Comparison of ENCODE assay signal across 12 cellular contexts in the genomic region with DNA sequence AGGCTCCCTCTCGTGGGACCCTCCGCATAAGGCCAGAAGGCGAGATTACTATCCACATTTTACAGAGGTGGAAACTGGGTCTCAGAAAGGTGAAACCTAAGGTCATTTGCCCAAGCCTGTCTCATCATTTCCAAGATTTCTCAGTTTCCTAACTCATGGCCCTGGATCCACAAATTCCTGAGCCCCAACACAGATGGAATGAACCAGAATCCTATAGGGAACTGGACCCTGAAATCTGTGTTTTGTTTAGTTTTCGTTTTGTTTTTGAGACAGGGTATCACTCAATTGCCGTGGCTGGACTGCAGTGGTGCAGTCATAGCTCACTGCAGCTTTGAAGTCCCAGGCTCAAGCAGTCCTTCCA. TPM values are rescaled to one million over a fixed set of nuclear protein-coding genes. Genes with fewer than 3 reads are reported as not detected.
A peak's percentile ranks its signal among the peaks of the same experiment; 100 is the strongest.
DNase-seq lines count a peak whose midpoint lies in the region; ATAC-seq, FAIRE-seq and TF ChIP-seq lines count a peak whose summit lies in the region.
"Had no signal": no experiment of that assay in that cellular context is flagged by ENCODE, and none has a peak within 500 bp of the region (broad histone marks: within the 10 kb centered on the region; RNA-seq: fewer than 3 reads in every experiment).

No MANE protein-coding gene starts in this region.

- TF ChIP-seq CTCF in HepG2 (CRISPR knock-in tag; IDR thresholded peaks at IDR 0.05) (no peak), right lobe of liver (IDR thresholded peaks at IDR 0.05) (no peak), mammary epithelial cell (conservative IDR thresholded peaks at IDR 0.05 in 1 of 2, IDR thresholded peaks at IDR 0.05 in 1 of 2; ENCODE audit: extremely low read depth in 1 of 2, insufficient read depth in 1 of 2, low read depth in 1 of 2, low read length in 2 of 2) (no peak), neural cell (IDR thresholded peaks at IDR 0.05; ENCODE audit: poor library complexity, severe bottlenecking) (no peak), BE2C (IDR thresholded peaks at IDR 0.05; ENCODE audit: low read depth, low read length) (no peak)

- H3F3A ChIP-seq in neural cell (ENCODE audit: insufficient read depth, low read length, poor library complexity, severe bottlenecking) = no peaks in the 10 kb centered on the region

- H3K9ac ChIP-seq in HepG2 (ENCODE audit: insufficient read depth, low read depth, low read length) = no peak overlapping the region
- no peak overlapping the region for H3K9ac ChIP-seq in mammary epithelial cell (ENCODE audit: insufficient read depth, low read length)
- no peak overlapping the region for H3K9ac ChIP-seq in neural cell (ENCODE audit: low read length)

- H3K79me2 ChIP-seq in HepG2 (ENCODE audit: insufficient read depth, low read length) (no peaks in the 10 kb centered on the region), mammary epithelial cell (ENCODE audit: insufficient read depth, low read length) (no peaks in the 10 kb centered on the region), neural cell (replicated peaks; ENCODE audit: insufficient read depth, low read length) (no peaks in the 10 kb centered on the region)

- H3K36me3 ChIP-seq in HepG2 (replicated peaks in 1 of 2; ENCODE audit: control insufficient read depth in 1 of 2, insufficient read depth in 2 of 2, low read length in 2 of 2) (no peaks in the 10 kb centered on the region), right lobe of liver (no peaks in the 10 kb centered on the region), mammary epithelial cell (ENCODE audit: insufficient read depth, low read length) (no peaks in the 10 kb centered on the region), neural cell (ENCODE audit: insufficient read depth, low read length) (no peaks in the 10 kb centered on the region), BE2C (no peaks in the 10 kb centered on the region)

- H3K4me3 ChIP-seq in HepG2 (replicated peaks in 1 of 3; ENCODE audit: insufficient read depth in 1 of 3, low read depth in 2 of 3, low read length in 3 of 3) (peak overlapping the region in 1 of 3 experiments; percentile 31; a peak in 2 of 6 replicates), right lobe of liver (peak overlapping the region in 1 of 3 donors; percentile 60), mammary epithelial cell (replicated peaks in 1 of 3; ENCODE audit: insufficient read depth in 1 of 3, low read depth in 2 of 3, low read length in 3 of 3) (no peak overlapping the region), neural cell (ENCODE audit: low read length) (peak overlapping the region; percentile 60), BE2C (ENCODE audit: low read depth, low read length) (no peak overlapping the region)

- ATAC-seq in HepG2 (no peak), right lobe of liver (no peak)

- H3K27ac ChIP-seq in HepG2 (ENCODE audit: extremely low read length, insufficient read depth, low read length) (no peak overlapping the region), right lobe of liver (no peak overlapping the region), mammary epithelial cell (ENCODE audit: insufficient read depth, low read depth, low read length) (no peak overlapping the region), neural cell (ENCODE audit: low read length) (no peak overlapping the region)
- H3K27ac ChIP-seq: KMS-11 had no signal

- no TSS peak for BruUV-seq in HepG2 (replicated peaks; lab: Mats Ljungman, UMichigan)
- no TSS peak for BruUV-seq in mammary epithelial cell (replicated peaks; lab: Mats Ljungman, UMichigan)

- TF ChIP-seq EP300 in HepG2 (IDR thresholded peaks at IDR 0.05; ENCODE audit: low read depth in 2 of 2, low read length in 2 of 2) (no peak), HepG2 (CRISPR knock-in tag; IDR thresholded peaks at IDR 0.05; ENCODE audit: borderline replicate concordance) (no peak), neural cell (conservative IDR thresholded peaks at IDR 0.05; ENCODE audit: poor library complexity, severe bottlenecking) (no peak)

- intact Hi-C loops in HepG2 (cut with micrococcal nuclease; ENCODE audit: unreplicated experiment) (loop anchor here (5.0 kb wide), 1 partner anchor 604 kb away; no protein-coding TSS in a partner anchor), right lobe of liver (cut with DNase I) (no loop called here), mammary epithelial cell (cut with micrococcal nuclease) (no loop called here)

- H4K20me1 ChIP-seq in HepG2 (ENCODE audit: insufficient read depth, low read length) (no peaks in the 10 kb centered on the region), mammary epithelial cell (ENCODE audit: insufficient read depth, low read length) (no peaks in the 10 kb centered on the region), neural cell (ENCODE audit: insufficient read depth) (no peaks in the 10 kb centered on the region)

- TF ChIP-seq RAD21 in HepG2 (CRISPR knock-in tag; IDR thresholded peaks at IDR 0.05) (no peak), neural cell (conservative IDR thresholded peaks at IDR 0.05) (no peak)

- no peaks in the 10 kb centered on the region for H3K9me2 ChIP-seq in neural cell (ENCODE audit: insufficient read depth, low read length)

- TF ChIP-seq POLR2A in HepG2 (IDR thresholded peaks at IDR 0.05; ENCODE audit: insufficient read depth in 1 of 2, low read depth in 2 of 2, low read length in 2 of 2) = no peak
- TF ChIP-seq POLR2A in right lobe of liver (IDR thresholded peaks at IDR 0.05) = no peak

- no peak overlapping the region for H2AFZ ChIP-seq in HepG2 (ENCODE audit: low read length)
- no peak overlapping the region for H2AFZ ChIP-seq in mammary epithelial cell (ENCODE audit: low read depth, low read length)
- no peak overlapping the region for H2AFZ ChIP-seq in neural cell (ENCODE audit: low read depth, low read length)

- H3K4me1 ChIP-seq in HepG2 (ENCODE audit: insufficient read depth, low read length) = peaks cover 36% of the 10 kb centered on the region
- H3K4me1 ChIP-seq in right lobe of liver = peaks cover 0 to 3% (median 0%) of the 10 kb centered on the region in 4 donors
- no peaks in the 10 kb centered on the region for H3K4me1 ChIP-seq in mammary epithelial cell (ENCODE audit: insufficient read depth, low read length)
- H3K4me1 ChIP-seq in BE2C = no peaks in the 10 kb centered on the region

- H3K27me3 ChIP-seq in HepG2 (ENCODE audit: control insufficient read depth in 1 of 2, insufficient read depth in 2 of 2, low read length in 2 of 2) (no peaks in the 10 kb centered on the region; a peak in 1 of 5 replicates), right lobe of liver (no peaks in the 10 kb centered on the region), mammary epithelial cell (ENCODE audit: insufficient read depth, low read length) (peaks cover 13% of the 10 kb centered on the region), neural cell (ENCODE audit: insufficient read depth, low read depth, low read length) (peaks cover 12% of the 10 kb centered on the region), BE2C (peaks cover 9% of the 10 kb centered on the region)

- CTCF ChIA-PET in HepG2 (lab: Yijun Ruan, JAX; ENCODE audit: low intra/inter-chr PET ratio, low total read pairs) = no interaction called here
- CTCF ChIA-PET in mammary epithelial cell (lab: Charles Lee; ENCODE audit: low non-redundant PET) = no interaction called here

- in situ Hi-C loops in HepG2 (cut with HindIII; ENCODE audit: extremely low pct_ligation_motif_present, low pct_unique_long_range_greater_than_20kb) (no loop called here), mammary epithelial cell (cut with MboI; ENCODE audit: low sequenced_read_pairs in 2 of 2) (no loop called here)

- POLR2A ChIA-PET in HepG2 (lab: Yijun Ruan, JAX) = interaction anchor here (1.7 to 3.6 kb wide), 2 partner anchors 17 to 20 kb away, joined by 7 to 28 read pairs; no protein-coding TSS in a partner anchor

- H3K9me3 ChIP-seq in HepG2 (ENCODE audit: low read length) (no peaks in the 10 kb centered on the region), right lobe of liver (no peaks in the 10 kb centered on the region), mammary epithelial cell (replicated peaks; ENCODE audit: insufficient read depth, low read length) (no peaks in the 10 kb centered on the region), neural cell (ENCODE audit: low read length) (no peaks in the 10 kb centered on the region), BE2C (no peaks in the 10 kb centered on the region)

- WGBS in HepG2 (ENCODE audit: low lambda C conversion rate) = 69% methylated on average over 5 of the region's 5 CpGs
- WGBS in right lobe of liver (ENCODE audit: insufficient coverage, low coverage, low lambda C conversion rate, missing lambda C conversion rate) = 100% methylated on average over 1 of the region's 5 CpGs
- WGBS in mammary epithelial cell (ENCODE audit: low coverage, missing lambda C conversion rate) = 89% methylated on average over 5 of the region's 5 CpGs

- DNase-seq in HepG2 (ENCODE audit: low spot score) (no peak), right lobe of liver (no peak), mammary epithelial cell (no peak), NCI-H2227 (lab: John Stamatoyannopoulos, UW; ENCODE audit: unreplicated experiment) (no peak), BE2C (no peak), SHP77 (lab: John Stamatoyannopoulos, UW) (no peak), AG08395 (ENCODE audit: low spot score) (no peak)
- DNase-seq: NCI-H774 had no signal

- dilution Hi-C loops in mammary epithelial cell (cut with HindIII; ENCODE audit: low sequenced_read_pairs) = no loop called here

- H3K4me2 ChIP-seq in HepG2 (ENCODE audit: low read depth, low read length) (peak overlapping the region; percentile 63), mammary epithelial cell (ENCODE audit: insufficient read depth, low read depth, low read length) (peak overlapping the region; percentile 41), neural cell (ENCODE audit: low read length) (peak overlapping the region; percentile 19)

- no peak for FAIRE-seq in HepG2 (lab: Jason Lieb, UNC)
- FAIRE-seq: D721Med, islet of Langerhans had no signal

RNA-seq across cellular contexts. Expression of a gene that starts 0.6 kb away (rescaled TPM):
- total RNA-seq in HepG2 (2016; rRNA removed; fragmentation: Illumina TruSeq; extraction: Trizol) (1.4 and 1.7 TPM in 2 replicates), right lobe of liver (1 to 10 TPM; 1.3 to 3.7 (median 2.3) TPM), mammary epithelial cell (under 1 TPM in 1 of 2 donors, not detected in 1; under 0.01 TPM)
- total RNA-seq in HepG2 (2016; cell fraction: cytosol; rRNA removed; fragmentation: Illumina TruSeq; extraction: Trizol; ENCODE audit: low read depth) = 1.3 and 2.3 TPM in 2 replicates
- total RNA-seq in HepG2 (2016; cell fraction: insoluble cytoplasmic fraction; rRNA removed; fragmentation: Illumina TruSeq; extraction: Trizol) = 1.3 and 1.7 TPM in 2 replicates
- total RNA-seq in HepG2 (2016; cell fraction: membrane; rRNA removed; fragmentation: Illumina TruSeq; extraction: Trizol) = 2.6 and 3.1 TPM in 2 replicates
- 1.5 TPM in 2 replicates for total RNA-seq in HepG2 (2016; cell fraction: nucleus; rRNA removed; fragmentation: Illumina TruSeq; extraction: Trizol)
- polyA plus RNA-seq in HepG2 (2011; rRNA removed) (3.3 and 3.9 TPM in 2 replicates), mammary epithelial cell (0.02 TPM), neural cell (3.0 and 3.6 TPM in 2 replicates)
- polyA plus RNA-seq in HepG2 (2011; cell fraction: cytosol; rRNA removed) = 3.1 and 3.7 TPM in 2 replicates
- polyA plus RNA-seq in HepG2 (2011; cell fraction: nucleus; rRNA removed) = 6.7 and 7.8 TPM in 2 replicates
- 2.6 and 4.5 TPM in 2 replicates for polyA plus RNA-seq in HepG2 (2012)
- 7.6 and 10.4 TPM in 2 replicates for polyA plus RNA-seq in HepG2 (2016; cell fraction: cytosol; fragmentation: Illumina TruSeq; extraction: Trizol; ENCODE audit: low read depth)
- polyA plus RNA-seq in HepG2 (2016; cell fraction: insoluble cytoplasmic fraction; fragmentation: Illumina TruSeq; extraction: Trizol; ENCODE audit: low read depth) = 3.9 and 5.5 TPM in 2 replicates
- 6.5 and 9.8 TPM in 2 replicates for polyA plus RNA-seq in HepG2 (2016; cell fraction: membrane; fragmentation: Illumina TruSeq; extraction: Trizol; ENCODE audit: low read depth)
- polyA plus RNA-seq in HepG2 (2016; cell fraction: nucleus; fragmentation: Illumina TruSeq; extraction: Trizol; ENCODE audit: insufficient read depth, low read depth) = 7.6 and 8.6 TPM in 2 replicates
- 1.2 TPM in 1 of 2 replicates, not detected in the other for polyA minus RNA-seq in HepG2 (2011; rRNA and poly(A)+ RNA removed; ENCODE audit: low replicate concordance)
- 1.2 and 1.7 TPM in 2 replicates for polyA minus RNA-seq in HepG2 (2011; cell fraction: cytosol; rRNA and poly(A)+ RNA removed)
- 1.1 and 1.2 TPM in 2 replicates for polyA minus RNA-seq in HepG2 (2011; cell fraction: nucleus; rRNA and poly(A)+ RNA removed)
- polyA minus RNA-seq in mammary epithelial cell (not detected), neural cell (6.1 and 7.8 TPM in 2 replicates)
- polyA plus RNA-seq in BE2C (2012; ENCODE audit: insufficient read depth, insufficient read length, low read depth) = 0.48 TPM

RNA-seq across cellular contexts. Expression of a gene that starts 18.1 kb away (rescaled TPM):
- total RNA-seq in HepG2 (2016; rRNA removed; fragmentation: Illumina TruSeq; extraction: Trizol) = 0.97 and 1.2 TPM in 2 replicates
- 0.61 and 0.62 TPM in 2 replicates for total RNA-seq in HepG2 (2016; cell fraction: cytosol; rRNA removed; fragmentation: Illumina TruSeq; extraction: Trizol; ENCODE audit: low read depth)
- 1.0 and 1.1 TPM in 2 replicates for total RNA-seq in HepG2 (2016; cell fraction: insoluble cytoplasmic fraction; rRNA removed; fragmentation: Illumina TruSeq; extraction: Trizol)
- total RNA-seq in HepG2 (2016; cell fraction: membrane; rRNA removed; fragmentation: Illumina TruSeq; extraction: Trizol) = 1.3 and 1.6 TPM in 2 replicates
- total RNA-seq in HepG2 (2016; cell fraction: nucleus; rRNA removed; fragmentation: Illumina TruSeq; extraction: Trizol) = 0.56 and 0.94 TPM in 2 replicates
- 1.8 and 2.9 TPM in 2 replicates for polyA plus RNA-seq in HepG2 (2011; rRNA removed)
- polyA plus RNA-seq in HepG2 (2011; cell fraction: cytosol; rRNA removed) = 1.7 and 2.2 TPM in 2 replicates
- polyA plus RNA-seq in HepG2 (2011; cell fraction: nucleus; rRNA removed) = 2.6 and 3.2 TPM in 2 replicates
- 1.3 and 1.7 TPM in 2 replicates for polyA plus RNA-seq in HepG2 (2012)
- polyA plus RNA-seq in HepG2 (2016; cell fraction: cytosol; fragmentation: Illumina TruSeq; extraction: Trizol; ENCODE audit: low read depth) = 0.97 and 1.5 TPM in 2 replicates
- polyA plus RNA-seq in HepG2 (2016; cell fraction: insoluble cytoplasmic fraction; fragmentation: Illumina TruSeq; extraction: Trizol; ENCODE audit: low read depth) = 1.7 and 2.5 TPM in 2 replicates
- polyA plus RNA-seq in HepG2 (2016; cell fraction: membrane; fragmentation: Illumina TruSeq; extraction: Trizol; ENCODE audit: low read depth) = 1.8 and 1.9 TPM in 2 replicates
- 1.9 and 2.0 TPM in 2 replicates for polyA plus RNA-seq in HepG2 (2016; cell fraction: nucleus; fragmentation: Illumina TruSeq; extraction: Trizol; ENCODE audit: insufficient read depth, low read depth)
- polyA minus RNA-seq in HepG2 (2011; rRNA and poly(A)+ RNA removed; ENCODE audit: low replicate concordance) = 0.35 and 2.3 TPM in 2 replicates
- 1.7 and 1.8 TPM in 2 replicates for polyA minus RNA-seq in HepG2 (2011; cell fraction: cytosol; rRNA and poly(A)+ RNA removed)
- polyA minus RNA-seq in HepG2 (2011; cell fraction: nucleus; rRNA and poly(A)+ RNA removed) = 0.64 and 0.75 TPM in 2 replicates
- 1 to 10 TPM in 1 of 6 experiments, under 1 TPM in 1, not detected in 4; 0.19 to 1.6 TPM for total RNA-seq in right lobe of liver
- total RNA-seq in mammary epithelial cell = 1 to 10 TPM in 1 of 2 donors, under 1 TPM in 1; 0.42 to 4.3 TPM
- polyA plus RNA-seq in mammary epithelial cell = 0.09 TPM
- polyA minus RNA-seq in mammary epithelial cell = not detected
- 39.8 and 59.1 TPM in 2 replicates for polyA plus RNA-seq in neural cell
- 51.2 and 54.0 TPM in 2 replicates for polyA minus RNA-seq in neural cell
- 52.2 TPM for polyA plus RNA-seq in BE2C (2012; ENCODE audit: insufficient read depth, insufficient read length, low read depth)

RNA-seq across cellular contexts. Expression of a gene that starts 36.8 kb away (rescaled TPM):
- total RNA-seq in HepG2 (2016; rRNA removed; fragmentation: Illumina TruSeq; extraction: Trizol) = 25.0 and 41.6 TPM in 2 replicates
- 28.6 and 43.2 TPM in 2 replicates for total RNA-seq in HepG2 (2016; cell fraction: cytosol; rRNA removed; fragmentation: Illumina TruSeq; extraction: Trizol; ENCODE audit: low read depth)
- total RNA-seq in HepG2 (2016; cell fraction: insoluble cytoplasmic fraction; rRNA removed; fragmentation: Illumina TruSeq; extraction: Trizol) = 19.6 and 44.5 TPM in 2 replicates
- total RNA-seq in HepG2 (2016; cell fraction: membrane; rRNA removed; fragmentation: Illumina TruSeq; extraction: Trizol) = 45.1 and 60.0 TPM in 2 replicates
- total RNA-seq in HepG2 (2016; cell fraction: nucleus; rRNA removed; fragmentation: Illumina TruSeq; extraction: Trizol) = 30.3 and 32.7 TPM in 2 replicates
- polyA plus RNA-seq in HepG2 (2011; rRNA removed) = 33.6 and 34.2 TPM in 2 replicates
- 39.9 and 48.2 TPM in 2 replicates for polyA plus RNA-seq in HepG2 (2011; cell fraction: cytosol; rRNA removed)
- polyA plus RNA-seq in HepG2 (2011; cell fraction: nucleus; rRNA removed) = 22.1 and 24.0 TPM in 2 replicates
- polyA plus RNA-seq in HepG2 (2012) = 18.4 and 30.9 TPM in 2 replicates
- polyA plus RNA-seq in HepG2 (2016; cell fraction: cytosol; fragmentation: Illumina TruSeq; extraction: Trizol; ENCODE audit: low read depth) = 41.4 and 52.9 TPM in 2 replicates
- polyA plus RNA-seq in HepG2 (2016; cell fraction: insoluble cytoplasmic fraction; fragmentation: Illumina TruSeq; extraction: Trizol; ENCODE audit: low read depth) = 27.9 and 37.1 TPM in 2 replicates
- 50.5 and 57.8 TPM in 2 replicates for polyA plus RNA-seq in HepG2 (2016; cell fraction: membrane; fragmentation: Illumina TruSeq; extraction: Trizol; ENCODE audit: low read depth)
- polyA plus RNA-seq in HepG2 (2016; cell fraction: nucleus; fragmentation: Illumina TruSeq; extraction: Trizol; ENCODE audit: insufficient read depth, low read depth) = 65.1 and 70.7 TPM in 2 replicates
- 38.4 and 71.1 TPM in 2 replicates for polyA minus RNA-seq in HepG2 (2011; rRNA and poly(A)+ RNA removed; ENCODE audit: low replicate concordance)
- polyA minus RNA-seq in HepG2 (2011; cell fraction: cytosol; rRNA and poly(A)+ RNA removed) = 13.8 and 15.1 TPM in 2 replicates
- polyA minus RNA-seq in HepG2 (2011; cell fraction: nucleus; rRNA and poly(A)+ RNA removed) = 8.5 and 9.3 TPM in 2 replicates
- total RNA-seq in right lobe of liver = 10 to 100 TPM; 13.5 to 29.5 (median 19.6) TPM
- 10 to 100 TPM; 32.6 to 34.7 TPM for total RNA-seq in mammary epithelial cell
- 24.8 TPM for polyA plus RNA-seq in mammary epithelial cell
- 46.4 TPM for polyA minus RNA-seq in mammary epithelial cell
- polyA plus RNA-seq in neural cell = 56.4 and 72.8 TPM in 2 replicates
- polyA minus RNA-seq in neural cell = 46.2 and 57.0 TPM in 2 replicates
- polyA plus RNA-seq in BE2C (2012; ENCODE audit: insufficient read depth, insufficient read length, low read depth) = 159 TPM
